In genomic region chr20:40343390-40343789, GRCh38 we compare ENCODE assay signal across 34 cellular contexts.
"Had no signal": no experiment of that assay in that cellular context is flagged by ENCODE, and none has a peak within 500 bp of the region (broad histone marks: within the 10 kb centered on the region; RNA-seq: fewer than 3 reads in every experiment).

No MANE protein-coding gene starts in this region.

- H3K27me3 ChIP-seq: MG63 had no signal

- H3K36me3 ChIP-seq: MG63 had no signal

- H3K4me3 ChIP-seq: MG63 had no signal

- DNase-seq: Karpas-422, Kasumi-1, MG63, MM.1S, MV-4-11, NCI-H1048, NCI-H1092, NCI-H1092 treated with DMSO at 0.1 percent for 48 hours, NCI-H1105, NCI-H1105 treated with DMSO at 0.1 percent for 48 hours, NCI-H1417, NCI-H1417 treated with DMSO at 0.1 percent for 48 hours, NCI-H1436, NCI-H1436 treated with DMSO at 0.1 percent for 48 hours, NCI-H146, NCI-H1694, NCI-H1694 treated with DMSO at 0.1 percent for 48 hours, NCI-H187, NCI-H187 treated with DMSO at 0.1 percent for 48 hours, NCI-H1930, NCI-H2029, NCI-H2029 treated with DMSO at 0.1 percent for 48 hours, NCI-H2081, NCI-H2081 treated with DMSO at 0.1 percent for 48 hours, NCI-H2107, NCI-H2171, NCI-H2171 treated with DMSO at 0.1 percent for 48 hours, NCI-H2227 treated with DMSO at 0.1 percent for 48 hours, NCI-H226, NCI-H345, NCI-H446, NCI-H446 treated with DMSO at 0.1 percent for 48 hours, NCI-H510A, NCI-H510A treated with DMSO at 0.1 percent for 48 hours had no signal
